In genomic region chr16:30526137-30526822, GRCh38 we compare ENCODE assay signal across 7 cellular contexts. TPM values are rescaled to one million over a fixed set of nuclear protein-coding genes. Genes with fewer than 3 reads are reported as not detected.
DNase-seq lines count a peak whose midpoint lies in the region; TF ChIP-seq lines count a peak whose summit lies in the region.

Gene ZNF768 (minus strand): TSS chr16:30526566. CDS start chr16:30526413, 153 bp downstream.

- no peaks in the 10 kb centered on the region for H3K9me3 Mint-ChIP-seq in activated naive CD4-positive, alpha-beta T cell treated with anti-CD3 and anti-CD28 coated beads, Interleukin-2, amount 10 ng/mL, durations not matched to agents 7 days and 5 days

- no peak for TF ChIP-seq POLR2A in NB4 (IDR thresholded peaks at IDR 0.05; ENCODE audit: extremely low read depth, insufficient read length)

- CTCF ChIA-PET in activated naive CD4-positive, alpha-beta T cell treated with anti-CD3 and anti-CD28 coated beads, Interleukin-2, amount 10 ng/mL, durations not matched to agents 7 days and 5 days (lab: Charles Lee): interaction anchor here (0.9 to 1.0 kb wide), 2 partner anchors 9 to 97 kb away, joined by 3 to 5 read pairs; partner anchors contain the start of gene DCTPP1

- peak within 1 kb of the TSS; percentile 82 for H3K4me3 Mint-ChIP-seq in activated naive CD4-positive, alpha-beta T cell treated with anti-CD3 and anti-CD28 coated beads, Interleukin-2, amount 10 ng/mL, durations not matched to agents 7 days and 5 days

- peaks cover 26 to 27% of the 10 kb centered on the region in 2 experiments for H3K4me1 ChIP-seq in neutrophil (ENCODE audit: control insufficient read depth in 1 of 2, insufficient read depth in 1 of 2, low read depth in 1 of 2, low read length in 1 of 2)

- H3K36me3 Mint-ChIP-seq in activated naive CD4-positive, alpha-beta T cell treated with anti-CD3 and anti-CD28 coated beads, Interleukin-2, amount 10 ng/mL, durations not matched to agents 7 days and 5 days: peaks cover 14% of the 10 kb centered on the region

- no peak for TF ChIP-seq CTCF in GM10266 (IDR thresholded peaks at IDR 0.05; ENCODE audit: control insufficient read depth, insufficient read depth, low read depth, missing control alignments)
- no peak for TF ChIP-seq CTCF in NB4 (IDR thresholded peaks at IDR 0.05; ENCODE audit: low read depth, low read length)
- no peak for TF ChIP-seq CTCF in neutrophil (IDR thresholded peaks at IDR 0.05)

- no peaks in the 10 kb centered on the region for H3K9me3 ChIP-seq in neutrophil

- H3K27me3 Mint-ChIP-seq in activated naive CD4-positive, alpha-beta T cell treated with anti-CD3 and anti-CD28 coated beads, Interleukin-2, amount 10 ng/mL, durations not matched to agents 7 days and 5 days: peaks cover 14% of the 10 kb centered on the region

- peak within 1 kb of the TSS; percentile 98 for H3K27ac ChIP-seq in neutrophil

- H3K27ac Mint-ChIP-seq in activated naive CD4-positive, alpha-beta T cell treated with anti-CD3 and anti-CD28 coated beads, Interleukin-2, amount 10 ng/mL, durations not matched to agents 7 days and 5 days: peak within 1 kb of the TSS; percentile 82

- peaks cover 41% of the 10 kb centered on the region for H3K4me1 Mint-ChIP-seq in activated naive CD4-positive, alpha-beta T cell treated with anti-CD3 and anti-CD28 coated beads, Interleukin-2, amount 10 ng/mL, durations not matched to agents 7 days and 5 days

- H3K4me3 ChIP-seq in NB4 (ENCODE audit: low read depth, low read length) (peak within 1 kb of the TSS; percentile 69), neutrophil (ENCODE audit: low read depth in 1 of 2, low read length in 1 of 2) (peak within 1 kb of the TSS; percentile 95 to 98)

- DNase-seq in GM10266 (ENCODE audit: extremely low spot score) (peak; percentile 91), H4 (ENCODE audit: low spot score) (no peak), NB4 (ENCODE audit: low read depth) (peak; percentile 63), glomerular endothelial cell (ENCODE audit: extremely low read depth, low read depth, low spot score) (no peak), T-helper 9 cell (no peak)
- peak; percentile 66 for DNase-seq in activated naive CD4-positive, alpha-beta T cell treated with anti-CD3 and anti-CD28 coated beads, Interleukin-2, amount 10 ng/mL, durations not matched to agents 7 days and 5 days

- H3K27me3 ChIP-seq in neutrophil: no peaks in the 10 kb centered on the region

- peaks cover 23% of the 10 kb centered on the region for H3K36me3 ChIP-seq in neutrophil

RNA-seq across cellular contexts. Expression of gene ZNF768, which starts in this region (rescaled TPM):
- 22.7 and 29.2 TPM in 2 replicates for total RNA-seq in H4 (2014; rRNA removed; shearing (Covaris generic))
- total RNA-seq in glomerular endothelial cell: 31.9 and 36.2 TPM in 2 replicates

Comparison
In these comparisons a context has a peak if more than half of its experiments do, and no peak if none do; other contexts are left out.
1. DNase-seq: peak in GM10266 (single experiment), NB4 (single experiment) and activated naive CD4-positive, alpha-beta T cell treated with anti-CD3 and anti-CD28 coated beads, Interleukin-2, amount 10 ng/mL, durations not matched to agents 7 days and 5 days (single experiment); none in H4 (single experiment), glomerular endothelial cell (single experiment) and T-helper 9 cell (single experiment).